8 cellular contexts compared by ENCODE assay signal in the genomic region with DNA sequence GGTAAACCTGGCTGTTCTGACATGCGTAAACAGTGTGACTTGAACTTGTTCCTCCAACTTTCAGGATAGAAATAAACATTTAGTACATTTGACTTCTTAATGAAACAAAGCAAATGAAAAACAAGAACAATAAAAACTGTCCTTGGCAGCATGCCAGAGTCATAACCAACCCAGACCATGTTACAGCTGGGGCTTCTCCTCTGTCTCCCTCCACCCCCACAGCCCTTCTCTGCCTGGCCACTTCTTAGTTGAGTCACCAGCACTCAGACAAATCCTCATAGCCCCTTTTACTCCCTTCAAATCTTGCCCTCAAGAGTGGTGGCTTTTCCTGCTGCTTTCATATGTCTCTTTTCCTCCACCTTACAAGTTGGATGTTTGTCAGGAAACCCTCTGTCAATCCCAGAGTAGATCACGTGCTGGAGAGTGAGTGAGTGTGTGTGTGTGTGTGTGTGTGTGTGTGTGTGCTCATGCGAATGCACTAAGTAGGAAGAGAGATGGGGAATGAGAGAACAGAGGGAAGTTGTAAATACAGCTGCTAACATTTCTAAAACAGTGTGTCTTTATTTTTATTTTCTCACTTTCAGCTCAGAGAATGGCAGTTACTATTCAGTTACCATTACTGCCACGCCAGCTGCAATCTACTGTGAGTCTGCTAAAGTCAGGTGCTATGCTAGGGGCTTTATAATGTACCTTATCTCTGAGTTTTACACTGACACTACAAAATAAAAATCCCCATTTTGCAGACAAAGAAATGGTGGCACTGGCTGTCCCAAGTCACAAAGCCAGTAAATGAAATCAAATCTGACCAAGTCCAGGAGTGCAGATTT. TPM values are rescaled to one million over a fixed set of nuclear protein-coding genes. Genes with fewer than 3 reads are reported as not detected.
DNase-seq lines count a peak whose midpoint lies in the region; ATAC-seq and TF ChIP-seq lines count a peak whose summit lies in the region.

No MANE protein-coding gene starts in this region.

- peaks cover 16% of the 10 kb centered on the region for H3K4me1 Mint-ChIP-seq in activated T-helper 17 cell treated with anti-CD3 and anti-CD28 coated beads, Interleukin-2, amount 50 U/mL, for 72 hours

- no peaks in the 10 kb centered on the region for H3K36me3 ChIP-seq in BJ (ENCODE audit: control insufficient read depth, insufficient read depth, low read length)

- POLR2A ChIA-PET in BJ (lab: Charles Lee), result interaction anchor here (0.6 kb wide), 1 partner anchor 878 kb away, joined by 3 read pairs; no protein-coding TSS in a partner anchor

- peak overlapping the region; percentile 53 for H3K27ac Mint-ChIP-seq in activated T-helper 17 cell treated with anti-CD3 and anti-CD28 coated beads, Interleukin-2, amount 50 U/mL, for 72 hours

- CTCF ChIA-PET in BJ (lab: Yijun Ruan, JAX), result interaction anchor here (0.7 to 2.2 kb wide), 4 partner anchors 13 to 19 kb away, joined by 3 to 6 read pairs (median 4); partner anchors contain the start of gene SCARB2

- ATAC-seq in GM18861 (IDR thresholded peaks at IDR 0.05; ENCODE audit: unreplicated experiment) (peak; percentile 32), HG03108 (IDR thresholded peaks at IDR 0.05; ENCODE audit: unreplicated experiment) (peak; percentile 38)
- ATAC-seq in activated T-helper 17 cell treated with anti-CD3 and anti-CD28 coated beads, Interleukin-2, amount 50 U/mL, for 72 hours (replicated peaks), result peak; percentile 82

- H3K27me3 Mint-ChIP-seq in activated T-helper 17 cell treated with anti-CD3 and anti-CD28 coated beads, Interleukin-2, amount 50 U/mL, for 72 hours, result no peaks in the 10 kb centered on the region

- H3K9me3 Mint-ChIP-seq in activated T-helper 17 cell treated with anti-CD3 and anti-CD28 coated beads, Interleukin-2, amount 50 U/mL, for 72 hours, result no peaks in the 10 kb centered on the region

- H3K4me3 ChIP-seq in BJ (ENCODE audit: low read depth, low read length), result no peak overlapping the region

- peak overlapping the region; percentile 36 for H3K4me3 Mint-ChIP-seq in activated T-helper 17 cell treated with anti-CD3 and anti-CD28 coated beads, Interleukin-2, amount 50 U/mL, for 72 hours

- no peak for TF ChIP-seq CTCF in BJ (IDR thresholded peaks at IDR 0.05; ENCODE audit: insufficient read depth, low read depth, low read length)

- H3K36me3 Mint-ChIP-seq in activated T-helper 17 cell treated with anti-CD3 and anti-CD28 coated beads, Interleukin-2, amount 50 U/mL, for 72 hours (ENCODE audit: low read depth), result peaks cover 15% of the 10 kb centered on the region

- DNase-seq in BJ (ENCODE audit: low read depth), result peak; percentile 56
- DNase-seq in NCI-H226, result peak; percentile 36
- DNase-seq in glomerular visceral epithelial cell (ENCODE audit: extremely low spot score), result peak; percentile 83
- peak; percentile 75 for DNase-seq in putamen (ENCODE audit: low spot score)
- DNase-seq in effector CD4-positive, alpha-beta T cell, result no peak

- H3K27me3 ChIP-seq in BJ (ENCODE audit: control insufficient read depth, insufficient read depth, low read length), result no peaks in the 10 kb centered on the region

RNA-seq across cellular contexts. Expression of gene SCARB2, which starts 15.0 kb away (rescaled TPM):
- polyA plus RNA-seq in BJ (2011; rRNA removed), result 65.3 and 120 TPM in 2 replicates
- polyA minus RNA-seq in BJ (2011; rRNA and poly(A)+ RNA removed), result 57.5 and 58.9 TPM in 2 replicates
- total RNA-seq in activated T-helper 17 cell treated with anti-CD3 and anti-CD28 coated beads, Interleukin-2, amount 50 U/mL, for 72 hours, result 10 to 100 TPM in 1 of 2 donors, 1 to 10 TPM in 1; 3.0 to 15.9 TPM

RNA-seq across cellular contexts. Expression of gene NUP54, which starts 50.4 kb away (rescaled TPM):
- polyA plus RNA-seq in BJ (2011; rRNA removed), result 19.4 and 38.9 TPM in 2 replicates
- 29.6 and 34.0 TPM in 2 replicates for polyA minus RNA-seq in BJ (2011; rRNA and poly(A)+ RNA removed)
- 10 to 100 TPM; 58.1 to 73.7 TPM for total RNA-seq in activated T-helper 17 cell treated with anti-CD3 and anti-CD28 coated beads, Interleukin-2, amount 50 U/mL, for 72 hours

RNA-seq across cellular contexts. Expression of gene FAM47E, which starts 52.9 kb away (rescaled TPM):
- polyA plus RNA-seq in BJ (2011; rRNA removed), result 0.05 and 0.23 TPM in 2 replicates
- 0.46 TPM in 1 of 2 replicates, not detected in the other for polyA minus RNA-seq in BJ (2011; rRNA and poly(A)+ RNA removed)
- not detected for total RNA-seq in activated T-helper 17 cell treated with anti-CD3 and anti-CD28 coated beads, Interleukin-2, amount 50 U/mL, for 72 hours

Comparison
In these comparisons a context has a peak if more than half of its experiments do, and no peak if none do; other contexts are left out.
1. ATAC-seq: peak in every context shown above with its lines; median percentile 82 in activated T-helper 17 cell treated with anti-CD3 and anti-CD28 coated beads, Interleukin-2, amount 50 U/mL, for 72 hours; 38 in HG03108; 32 in GM18861.